ENCODE assay signal across 8 cellular contexts in genomic region chr7:152335900-152336571, GRCh38.
DNase-seq lines count a peak whose midpoint lies in the region; ATAC-seq and TF ChIP-seq lines count a peak whose summit lies in the region.

No MANE protein-coding gene starts in this region.

- no peak overlapping the region for H2AFZ ChIP-seq in neuronal stem cell (ENCODE audit: low read length)

- no peaks in the 10 kb centered on the region for H3K27me3 ChIP-seq in CD4-positive, alpha-beta memory T cell (ENCODE audit: insufficient read depth, low read length)
- H3K27me3 ChIP-seq in mucosa of stomach (ENCODE audit: control insufficient read depth, insufficient read depth, low read length), result no peaks in the 10 kb centered on the region
- H3K27me3 ChIP-seq in brain microvascular endothelial cell (replicated peaks), result no peaks in the 10 kb centered on the region
- H3K27me3 ChIP-seq in neuronal stem cell (ENCODE audit: control insufficient read depth in 3 of 3, insufficient read depth in 3 of 3, low read depth in 1 of 3, low read length in 3 of 3), result no peaks in the 10 kb centered on the region

- no peak overlapping the region for H2BK5ac ChIP-seq in neuronal stem cell (ENCODE audit: low read length)

- peak overlapping the region; percentile 19 for H3K27ac ChIP-seq in CD4-positive, alpha-beta memory T cell (ENCODE audit: low read depth, low read length)
- H3K27ac ChIP-seq in brain microvascular endothelial cell, result no peak overlapping the region
- no peak overlapping the region for H3K27ac ChIP-seq in neuronal stem cell (replicated peaks; ENCODE audit: low read length)

- no peak overlapping the region for H2BK120ac ChIP-seq in neuronal stem cell (ENCODE audit: low read depth, low read length)

- no peak overlapping the region for H3K23ac ChIP-seq in neuronal stem cell (ENCODE audit: low read depth, low read length, poor library complexity)

- H2BK12ac ChIP-seq in neuronal stem cell (ENCODE audit: low read length), result no peak overlapping the region

- TF ChIP-seq CTCF in brain microvascular endothelial cell (IDR thresholded peaks at IDR 0.05; ENCODE audit: low read depth, low read length, missing control alignments), result no peak

- no peaks in the 10 kb centered on the region for H3K9me3 ChIP-seq in CD4-positive, alpha-beta memory T cell (ENCODE audit: control insufficient read depth in 1 of 2, low read length in 2 of 2)
- H3K9me3 ChIP-seq in mucosa of stomach (ENCODE audit: control insufficient read depth, low read length) (no peaks in the 10 kb centered on the region), neuronal stem cell (replicated peaks in 1 of 2; ENCODE audit: control insufficient read depth in 2 of 2, insufficient read depth in 1 of 2, low read depth in 1 of 2, low read length in 2 of 2) (no peaks in the 10 kb centered on the region)

- H3K4me2 ChIP-seq in neuronal stem cell (ENCODE audit: insufficient read depth, low read length, poor library complexity, severe bottlenecking), result no peak overlapping the region

- H3K18ac ChIP-seq in neuronal stem cell (ENCODE audit: low read length), result no peak overlapping the region

- H2AK5ac ChIP-seq in neuronal stem cell (ENCODE audit: low read depth, low read length), result no peak overlapping the region

- H4K8ac ChIP-seq in neuronal stem cell (ENCODE audit: low read depth, low read length), result no peak overlapping the region

- ATAC-seq in GM21723 (IDR thresholded peaks at IDR 0.05; ENCODE audit: unreplicated experiment), result peak; percentile 70
- ATAC-seq in activated naive CD8-positive, alpha-beta T cell treated with anti-CD3 and anti-CD28 coated beads, Interleukin-2, amount 10 ng/mL, durations not matched to agents 7 days and 5 days (ENCODE audit: low read depth), result peak; percentile 64
- no peak for ATAC-seq in HG03139 (IDR thresholded peaks at IDR 0.05; ENCODE audit: unreplicated experiment)

- CTCF ChIA-PET in CD4-positive, alpha-beta memory T cell (lab: Charles Lee; ENCODE audit: partially characterized antibody), result interaction anchor here (0.7 to 5.7 kb wide), 19 partner anchors 8 to 418 kb away, joined by 3 to 56 read pairs (median 4); no protein-coding TSS in a partner anchor

- no peak overlapping the region for H3K14ac ChIP-seq in neuronal stem cell (ENCODE audit: low read length)

- H3K4me1 Mint-ChIP-seq in CD4-positive, alpha-beta memory T cell, result peaks cover 33 to 57% (median 47%) of the 10 kb centered on the region in 4 donors
- H3K4me1 Mint-ChIP-seq in activated naive CD8-positive, alpha-beta T cell treated with anti-CD3 and anti-CD28 coated beads, Interleukin-2, amount 10 ng/mL, durations not matched to agents 7 days and 5 days, result peaks cover 28% of the 10 kb centered on the region

- H3K27me3 Mint-ChIP-seq in CD4-positive, alpha-beta memory T cell, result no peaks in the 10 kb centered on the region
- no peaks in the 10 kb centered on the region for H3K27me3 Mint-ChIP-seq in activated naive CD8-positive, alpha-beta T cell treated with anti-CD3 and anti-CD28 coated beads, Interleukin-2, amount 10 ng/mL, durations not matched to agents 7 days and 5 days

- H3K36me3 ChIP-seq in CD4-positive, alpha-beta memory T cell (ENCODE audit: insufficient read depth, low read length), result no peaks in the 10 kb centered on the region
- no peaks in the 10 kb centered on the region for H3K36me3 ChIP-seq in mucosa of stomach (ENCODE audit: control insufficient read depth, insufficient read depth, low read length)
- no peaks in the 10 kb centered on the region for H3K36me3 ChIP-seq in brain microvascular endothelial cell (replicated peaks)
- no peaks in the 10 kb centered on the region for H3K36me3 ChIP-seq in neuronal stem cell (replicated peaks in 1 of 2; ENCODE audit: control insufficient read depth in 2 of 2, insufficient read depth in 2 of 2, low read length in 2 of 2)

- peak overlapping the region in 1 of 2 donors; percentile 44 for H3K4me3 ChIP-seq in CD4-positive, alpha-beta memory T cell (ENCODE audit: low read length in 2 of 2)
- peak overlapping the region; percentile 2 for H3K4me3 ChIP-seq in mucosa of stomach (ENCODE audit: low read length)
- H3K4me3 ChIP-seq in brain microvascular endothelial cell (ENCODE audit: low read depth, low read length), result no peak overlapping the region
- H3K4me3 ChIP-seq in neuronal stem cell (ENCODE audit: low read length in 2 of 2), result no peak overlapping the region

- H3K27ac Mint-ChIP-seq in CD4-positive, alpha-beta memory T cell, result peak overlapping the region; percentile 68 to 91 (median 81)
- H3K27ac Mint-ChIP-seq in activated naive CD8-positive, alpha-beta T cell treated with anti-CD3 and anti-CD28 coated beads, Interleukin-2, amount 10 ng/mL, durations not matched to agents 7 days and 5 days, result peak overlapping the region; percentile 77

- intact Hi-C loops in CD4-positive, alpha-beta memory T cell (cut with micrococcal nuclease), result loop anchor here (1.0 to 10.0 kb wide), 5 partner anchors 99 to 371 kb away; partner anchors contain the start of gene XRCC2

- no peak overlapping the region for H4K91ac ChIP-seq in neuronal stem cell (ENCODE audit: low read depth, low read length, poor library complexity)

- no peaks in the 10 kb centered on the region for H3K36me3 Mint-ChIP-seq in CD4-positive, alpha-beta memory T cell
- peaks cover 4% of the 10 kb centered on the region for H3K36me3 Mint-ChIP-seq in activated naive CD8-positive, alpha-beta T cell treated with anti-CD3 and anti-CD28 coated beads, Interleukin-2, amount 10 ng/mL, durations not matched to agents 7 days and 5 days

- H3K79me1 ChIP-seq in neuronal stem cell (ENCODE audit: low read depth, low read length), result peaks cover 2% of the 10 kb centered on the region

- peaks cover 0 to 2% (median 0%) of the 10 kb centered on the region in 8 donors for H3K9me3 Mint-ChIP-seq in CD4-positive, alpha-beta memory T cell
- H3K9me3 Mint-ChIP-seq in activated naive CD8-positive, alpha-beta T cell treated with anti-CD3 and anti-CD28 coated beads, Interleukin-2, amount 10 ng/mL, durations not matched to agents 7 days and 5 days, result no peaks in the 10 kb centered on the region

- in situ Hi-C loops in brain microvascular endothelial cell (cut with HindIII; ENCODE audit: low pct_ligation_motif_present, low sequenced_read_pairs), result no loop called here

- WGBS in neuronal stem cell (ENCODE audit: extremely low coverage in 2 of 2, insufficient read length in 2 of 2, insufficient replicate concordance in 1 of 2), 2 donors, result no CpG with 5 or more reads among the region's 2 CpGs

- peak overlapping the region; percentile 69 to 89 (median 82) for H3K4me3 Mint-ChIP-seq in CD4-positive, alpha-beta memory T cell
- H3K4me3 Mint-ChIP-seq in activated naive CD8-positive, alpha-beta T cell treated with anti-CD3 and anti-CD28 coated beads, Interleukin-2, amount 10 ng/mL, durations not matched to agents 7 days and 5 days, result peak overlapping the region; percentile 69

- no peak overlapping the region for H3K4ac ChIP-seq in neuronal stem cell (ENCODE audit: low read length)

- H2BK15ac ChIP-seq in neuronal stem cell (ENCODE audit: low read length), result no peak overlapping the region

- H3K9ac ChIP-seq in mucosa of stomach (ENCODE audit: low read length), result no peak overlapping the region
- H3K9ac ChIP-seq in neuronal stem cell (ENCODE audit: low read depth, low read length, poor library complexity), result no peak overlapping the region

- H3K4me1 ChIP-seq in CD4-positive, alpha-beta memory T cell (ENCODE audit: insufficient read depth, low read length), result peaks cover 32% of the 10 kb centered on the region
- H3K4me1 ChIP-seq in mucosa of stomach (ENCODE audit: control insufficient read depth, insufficient read depth, low read length) (peaks cover 8% of the 10 kb centered on the region), neuronal stem cell (ENCODE audit: control insufficient read depth in 2 of 2, insufficient read depth in 1 of 2, low read depth in 1 of 2, low read length in 2 of 2) (no peaks in the 10 kb centered on the region)

- POLR2A ChIA-PET in CD4-positive, alpha-beta memory T cell (lab: Charles Lee; ENCODE audit: partially characterized antibody), result interaction anchor here (1.6 to 2.1 kb wide), 3 partner anchors 97 to 128 kb away, joined by 4 to 13 read pairs (median 7); partner anchors contain the start of gene KMT2C
- POLR2A ChIA-PET in activated naive CD8-positive, alpha-beta T cell treated with anti-CD3 and anti-CD28 coated beads, Interleukin-2, amount 10 ng/mL, durations not matched to agents 7 days and 5 days (lab: Charles Lee), result interaction anchor here (0.6 kb wide), 1 partner anchor 776 kb away, joined by 5 read pairs; no protein-coding TSS in a partner anchor

- DNase-seq in CD4-positive, alpha-beta memory T cell, result peak in 4 of 5 donors; percentile 12 to 34 (median 26)
- DNase-seq in activated naive CD8-positive, alpha-beta T cell treated with anti-CD3 and anti-CD28 coated beads, Interleukin-2, amount 10 ng/mL, durations not matched to agents 7 days and 5 days, result no peak
- no peak for DNase-seq in brain microvascular endothelial cell
- no peak for DNase-seq in neuronal stem cell (ENCODE audit: low spot score)
- DNase-seq in HCEC 1CT, result no peak

Comparison
In these comparisons a context has a peak if more than half of its experiments do, and no peak if none do; other contexts are left out.
1. DNase-seq: peak in CD4-positive, alpha-beta memory T cell (4 of 5); none in activated naive CD8-positive, alpha-beta T cell treated with anti-CD3 and anti-CD28 coated beads, Interleukin-2, amount 10 ng/mL, durations not matched to agents 7 days and 5 days (single experiment), brain microvascular endothelial cell (single experiment), neuronal stem cell (single experiment) and HCEC 1CT (single experiment).